14 cellular contexts compared by ENCODE assay signal in the genomic region with DNA sequence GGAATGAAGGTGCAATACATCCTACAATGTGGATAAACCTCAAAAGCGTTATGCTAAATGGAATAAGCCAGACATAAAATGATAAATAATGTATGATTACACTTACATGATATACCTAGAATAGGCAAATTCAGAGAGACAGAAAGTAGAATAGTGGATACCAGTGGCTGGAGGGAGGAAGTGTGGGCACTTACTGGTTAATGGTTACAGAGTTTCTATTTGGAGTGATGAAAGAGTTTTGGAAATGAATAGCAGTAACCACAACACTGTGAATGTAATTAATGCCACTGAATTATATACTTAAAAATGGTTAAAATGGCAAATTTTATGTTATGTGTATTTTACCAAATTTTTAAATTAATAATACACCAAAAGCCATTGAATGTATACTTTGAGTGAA.
"Had no signal": no experiment of that assay in that cellular context is flagged by ENCODE, and none has a peak within 500 bp of the region (broad histone marks: within the 10 kb centered on the region; RNA-seq: fewer than 3 reads in every experiment).

No MANE protein-coding gene starts in this region.

- ATAC-seq: effector memory CD8-positive, alpha-beta T cell; left ventricle myocardium superior; naive thymus-derived CD8-positive, alpha-beta T cell; WTC11 had no signal

- DNase-seq: activated CD4-positive, alpha-beta memory T cell treated with anti-CD3 and anti-CD28 coated beads, Interleukin-2, amount 10 ng/mL, durations not matched to agents 7 days and 5 days; activated CD4-positive, alpha-beta T cell treated with anti-CD3 and anti-CD28 coated beads for 4 hours; activated effector memory CD4-positive, alpha-beta T cell treated with anti-CD3 and anti-CD28 coated beads, Interleukin-2, amount 50 U/mL, for 16 hours; activated T-cell treated with anti-CD3 and anti-CD28 coated beads, Interleukin-2, amount 50 U/mL, for 48 hours; adrenal gland; dermis blood vessel endothelial cell; effector memory CD8-positive, alpha-beta T cell; foreskin melanocyte; left ventricle myocardium superior; naive thymus-derived CD8-positive, alpha-beta T cell; retina; stimulated activated CD4-positive, alpha-beta T cell treated with anti-CD3 and anti-CD28 coated beads, Interleukin-12 subunit alpha, Interleukin-12 subunit beta, amount 100 ng/mL, for 4 hours; stimulated activated CD4-positive, alpha-beta T cell treated with anti-CD3 and anti-CD28 coated beads, Interleukin-2, amount 100 ng/mL, for 24 hours had no signal
